Comparison of ENCODE assay signal across 20 cellular contexts in the genomic region with DNA sequence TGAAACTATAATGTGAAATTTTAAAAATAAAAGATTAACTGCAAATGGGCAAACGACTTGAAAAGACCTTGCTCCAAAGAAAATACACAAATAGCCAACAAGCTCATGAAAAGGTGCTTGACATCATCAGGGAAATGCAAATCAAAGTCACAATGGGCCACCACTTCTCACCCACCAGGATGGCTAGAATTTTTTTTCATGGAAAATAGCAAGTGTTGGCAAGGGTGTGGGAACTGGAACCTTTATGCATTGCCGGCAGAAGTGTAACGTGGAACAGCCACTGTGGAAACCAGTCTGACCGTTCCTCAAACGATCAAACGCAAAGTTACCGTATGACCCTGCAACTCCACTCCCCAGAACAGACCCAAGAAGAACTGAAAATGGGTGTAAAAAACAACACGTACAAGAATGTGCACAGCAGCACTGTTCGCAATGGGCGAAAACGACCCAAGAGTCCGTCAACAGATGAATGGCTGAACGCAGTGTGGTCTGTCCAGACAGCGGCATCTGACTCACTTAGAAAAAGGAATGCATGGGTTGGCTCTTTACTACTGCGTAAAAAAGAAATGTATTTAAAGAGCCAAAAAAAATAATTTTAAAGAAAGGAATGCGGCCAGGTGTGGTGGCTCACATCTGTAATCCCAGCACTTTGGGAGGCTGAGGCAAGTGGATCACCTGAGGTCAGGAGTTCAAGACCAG.
"Had no signal": no experiment of that assay in that cellular context is flagged by ENCODE, and none has a peak within 500 bp of the region (broad histone marks: within the 10 kb centered on the region; RNA-seq: fewer than 3 reads in every experiment).

No MANE protein-coding gene starts in this region.

- DNase-seq: activated CD4-positive, alpha-beta T cell treated with anti-CD3 and anti-CD28 coated beads for 4 hours; activated CD4-positive, alpha-beta T cell treated with anti-CD3 and anti-CD28 coated beads, Interleukin-2, amount 50 U/mL, for 48 hours; activated CD4-positive, CD25-positive, alpha-beta regulatory T cell; activated CD8-positive, alpha-beta memory T cell treated with anti-CD3 and anti-CD28 coated beads, Interleukin-2, amount 50 U/mL, for 48 hours; activated naive CD4-positive, alpha-beta T cell treated with Interleukin-2 at 50 U/mL for 16 hours; activated naive CD8-positive, alpha-beta T cell treated with anti-CD3 and anti-CD28 coated beads for 36 hours; activated T-cell treated with anti-CD3 and anti-CD28 coated beads, Interleukin-2, amount 50 U/mL, for 4 hours; effector CD4-positive, alpha-beta T cell; glutamatergic neuron; lower lobe of right lung; naive thymus-derived CD8-positive, alpha-beta T cell; retina; spleen; stimulated activated CD4-positive, alpha-beta T cell treated with anti-CD3 and anti-CD28 coated beads, Interleukin-4, amount 100 ng/mL, for 1 hour; stimulated activated naive CD4-positive, alpha-beta T cell; T1000; upper lobe of left lung had no signal

- H2AFZ ChIP-seq: hepatocyte had no signal

- H3K4me1 ChIP-seq: lower lobe of right lung, spleen, upper lobe of left lung had no signal

- H3K27ac ChIP-seq: hepatocyte, lower lobe of right lung, spleen, thoracic aorta, upper lobe of left lung had no signal

- H3K9me3 ChIP-seq: lower lobe of right lung, spleen, thoracic aorta, upper lobe of left lung had no signal

- H3K36me3 ChIP-seq: lower lobe of right lung, spleen, thoracic aorta, upper lobe of left lung had no signal

- H3K4me2 ChIP-seq: hepatocyte had no signal

- H3K27me3 ChIP-seq: hepatocyte, spleen, upper lobe of left lung had no signal

- H3K4me3 ChIP-seq: hepatocyte, lower lobe of right lung, spleen, thoracic aorta, upper lobe of left lung had no signal

- ATAC-seq: activated T-cell treated with anti-CD3 and anti-CD28 coated beads, Interleukin-2, amount 50 U/mL, for 4 hours; esophagus mucosa; lower lobe of right lung; naive thymus-derived CD8-positive, alpha-beta T cell had no signal
